In genomic region chr2:239648607-239649006, GRCh38 we compare ENCODE assay signal across 18 cellular contexts.
DNase-seq lines count a peak whose midpoint lies in the region; ATAC-seq and TF ChIP-seq lines count a peak whose summit lies in the region.
"Had no signal": no experiment of that assay in that cellular context is flagged by ENCODE, and none has a peak within 500 bp of the region (broad histone marks: within the 10 kb centered on the region; RNA-seq: fewer than 3 reads in every experiment).

No MANE protein-coding gene starts in this region.

- H3K4me3 ChIP-seq in coronary artery (no peak overlapping the region), thyroid gland (replicated peaks in 1 of 3) (no peak overlapping the region)

- H3K27me3 ChIP-seq in thyroid gland = no peaks in the 10 kb centered on the region

- no peaks in the 10 kb centered on the region for H3K36me3 ChIP-seq in thyroid gland
- H3K36me3 ChIP-seq: BE2C had no signal

- no peaks in the 10 kb centered on the region for H3K36me3 Mint-ChIP-seq in activated CD8-positive, alpha-beta T cell treated with anti-CD3 and anti-CD28 coated beads for 36 hours (ENCODE audit: low read depth)
- H3K36me3 Mint-ChIP-seq in activated CD8-positive, alpha-beta T cell treated with anti-CD3 and anti-CD28 coated beads, Interleukin-2, amount 10 ng/mL, durations not matched to agents 7 days and 5 days (ENCODE audit: low read depth) = no peaks in the 10 kb centered on the region
- H3K36me3 Mint-ChIP-seq in type B pancreatic cell (no peaks in the 10 kb centered on the region), mesothelial cell of epicardium (no peaks in the 10 kb centered on the region)

- H3K4me1 ChIP-seq in thyroid gland = no peaks in the 10 kb centered on the region
- H3K4me1 ChIP-seq: BE2C had no signal

- intact Hi-C loops in activated CD8-positive, alpha-beta T cell treated with anti-CD3 and anti-CD28 coated beads for 36 hours (cut with micrococcal nuclease) = no loop called here
- intact Hi-C loops in thyroid gland (cut with DNase I) = no loop called here

- peaks cover 5% of the 10 kb centered on the region for H3K27me3 Mint-ChIP-seq in activated CD8-positive, alpha-beta T cell treated with anti-CD3 and anti-CD28 coated beads for 36 hours
- peaks cover 11% of the 10 kb centered on the region for H3K27me3 Mint-ChIP-seq in activated CD8-positive, alpha-beta T cell treated with anti-CD3 and anti-CD28 coated beads, Interleukin-2, amount 10 ng/mL, durations not matched to agents 7 days and 5 days (ENCODE audit: low read depth)
- H3K27me3 Mint-ChIP-seq in type B pancreatic cell (peaks cover 3% of the 10 kb centered on the region), mesothelial cell of epicardium (ENCODE audit: low read depth) (peaks cover 17% of the 10 kb centered on the region)
- H3K27me3 Mint-ChIP-seq: CD4-positive, alpha-beta T cell had no signal

- H3K9me3 Mint-ChIP-seq in activated CD8-positive, alpha-beta T cell treated with anti-CD3 and anti-CD28 coated beads for 36 hours = peaks cover 3% of the 10 kb centered on the region
- no peaks in the 10 kb centered on the region for H3K9me3 Mint-ChIP-seq in activated CD8-positive, alpha-beta T cell treated with anti-CD3 and anti-CD28 coated beads, Interleukin-2, amount 10 ng/mL, durations not matched to agents 7 days and 5 days (ENCODE audit: insufficient read depth)
- H3K9me3 Mint-ChIP-seq in type B pancreatic cell (peaks cover 11% of the 10 kb centered on the region), mesothelial cell of epicardium (peaks cover 11% of the 10 kb centered on the region)
- H3K9me3 Mint-ChIP-seq: CD4-positive, alpha-beta T cell had no signal

- no peak for TF ChIP-seq CTCF in activated CD8-positive, alpha-beta T cell treated with anti-CD3 and anti-CD28 coated beads for 36 hours (IDR thresholded peaks at IDR 0.05)
- TF ChIP-seq CTCF in coronary artery (IDR thresholded peaks at IDR 0.05) (no peak), type B pancreatic cell (conservative IDR thresholded peaks at IDR 0.05) (no peak), mesothelial cell of epicardium (IDR thresholded peaks at IDR 0.05; ENCODE audit: unreplicated experiment) (no peak), thyroid gland (IDR thresholded peaks at IDR 0.05) (no peak)

- POLR2A ChIA-PET in activated CD8-positive, alpha-beta T cell treated with anti-CD3 and anti-CD28 coated beads for 36 hours (lab: Charles Lee) = interaction anchor here (1.3 kb wide), 1 partner anchor 11 kb away, joined by 3 read pairs; no protein-coding TSS in a partner anchor
- POLR2A ChIA-PET in activated CD8-positive, alpha-beta T cell treated with anti-CD3 and anti-CD28 coated beads, Interleukin-2, amount 10 ng/mL, durations not matched to agents 7 days and 5 days (lab: Charles Lee) = no interaction called here

- H3K27ac Mint-ChIP-seq in activated CD8-positive, alpha-beta T cell treated with anti-CD3 and anti-CD28 coated beads for 36 hours = no peak overlapping the region
- H3K27ac Mint-ChIP-seq in activated CD8-positive, alpha-beta T cell treated with anti-CD3 and anti-CD28 coated beads, Interleukin-2, amount 10 ng/mL, durations not matched to agents 7 days and 5 days = no peak overlapping the region
- H3K27ac Mint-ChIP-seq in type B pancreatic cell = no peak overlapping the region
- no peak overlapping the region for H3K27ac Mint-ChIP-seq in mesothelial cell of epicardium
- H3K27ac Mint-ChIP-seq: CD4-positive, alpha-beta T cell; H9 had no signal

- CTCF ChIA-PET in activated CD8-positive, alpha-beta T cell treated with anti-CD3 and anti-CD28 coated beads for 36 hours (lab: Charles Lee) = no interaction called here
- CTCF ChIA-PET in activated CD8-positive, alpha-beta T cell treated with anti-CD3 and anti-CD28 coated beads, Interleukin-2, amount 10 ng/mL, durations not matched to agents 7 days and 5 days (lab: Charles Lee) = no interaction called here

- peaks cover 2% of the 10 kb centered on the region for H3K4me1 Mint-ChIP-seq in activated CD8-positive, alpha-beta T cell treated with anti-CD3 and anti-CD28 coated beads for 36 hours (ENCODE audit: low read depth)
- H3K4me1 Mint-ChIP-seq in activated CD8-positive, alpha-beta T cell treated with anti-CD3 and anti-CD28 coated beads, Interleukin-2, amount 10 ng/mL, durations not matched to agents 7 days and 5 days (ENCODE audit: low read depth) = no peaks in the 10 kb centered on the region
- H3K4me1 Mint-ChIP-seq in type B pancreatic cell (ENCODE audit: unreplicated experiment) = no peaks in the 10 kb centered on the region
- no peaks in the 10 kb centered on the region for H3K4me1 Mint-ChIP-seq in mesothelial cell of epicardium

- H3K27ac ChIP-seq in coronary artery (no peak overlapping the region), thyroid gland (no peak overlapping the region)
- H3K27ac ChIP-seq: 22Rv1 had no signal

- no peak for TF ChIP-seq POLR2A in thyroid gland (IDR thresholded peaks at IDR 0.05)

- ATAC-seq in activated CD8-positive, alpha-beta T cell treated with anti-CD3 and anti-CD28 coated beads for 36 hours = peak; percentile 66
- no peak for ATAC-seq in activated CD8-positive, alpha-beta T cell treated with anti-CD3 and anti-CD28 coated beads, Interleukin-2, amount 10 ng/mL, durations not matched to agents 7 days and 5 days
- ATAC-seq: PC-3 had no signal

- no peak for DNase-seq in activated CD8-positive, alpha-beta T cell treated with anti-CD3 and anti-CD28 coated beads for 36 hours
- DNase-seq in activated CD8-positive, alpha-beta T cell treated with anti-CD3 and anti-CD28 coated beads, Interleukin-2, amount 10 ng/mL, durations not matched to agents 7 days and 5 days = no peak
- DNase-seq in NCI-H2171 (lab: John Stamatoyannopoulos, UW) (peak; percentile 42), coronary artery (ENCODE audit: low spot score) (peak; percentile 45), type B pancreatic cell (ENCODE audit: extremely low spot score, unreplicated experiment) (peak; percentile 27), KG1 (lab: John Stamatoyannopoulos, UW) (no peak), mesothelial cell of epicardium (ENCODE audit: low spot score in 2 of 2, unreplicated experiment in 2 of 2) (no peak), thyroid gland (no peak)
- DNase-seq: BE2C; CD4-positive, alpha-beta T cell; H9; IMR-90; NCI-H1417 treated with DMSO at 0.1 percent for 48 hours; NCI-H2081; NCI-H2227 treated with DMSO at 0.1 percent for 48 hours; NCI-H526 treated with DMSO at 0.1 percent for 48 hours; PC-3 had no signal

- H3K4me3 Mint-ChIP-seq in activated CD8-positive, alpha-beta T cell treated with anti-CD3 and anti-CD28 coated beads for 36 hours = no peak overlapping the region
- H3K4me3 Mint-ChIP-seq in activated CD8-positive, alpha-beta T cell treated with anti-CD3 and anti-CD28 coated beads, Interleukin-2, amount 10 ng/mL, durations not matched to agents 7 days and 5 days = no peak overlapping the region
- no peak overlapping the region for H3K4me3 Mint-ChIP-seq in type B pancreatic cell
- no peak overlapping the region for H3K4me3 Mint-ChIP-seq in mesothelial cell of epicardium
- H3K4me3 Mint-ChIP-seq: CD4-positive, alpha-beta T cell; H9 had no signal

- H3K9me3 ChIP-seq in thyroid gland = no peaks in the 10 kb centered on the region
- H3K9me3 ChIP-seq: BE2C had no signal

- 79 to 89% methylated on average over 1 to 2 of the region's 2 CpGs for WGBS in thyroid gland, 2 donors

Comparison
In these comparisons a context has a peak if more than half of its experiments do, and no peak if none do; other contexts are left out.
1. DNase-seq: peak in NCI-H2171 (single experiment), coronary artery (single experiment) and type B pancreatic cell (single experiment); none in activated CD8-positive, alpha-beta T cell treated with anti-CD3 and anti-CD28 coated beads for 36 hours (single experiment), activated CD8-positive, alpha-beta T cell treated with anti-CD3 and anti-CD28 coated beads, Interleukin-2, amount 10 ng/mL, durations not matched to agents 7 days and 5 days (single experiment), KG1 (single experiment), mesothelial cell of epicardium (0 of 2) and thyroid gland (0 of 2).